Comparison of ENCODE assay signal across 8 cellular contexts in genomic region chr9:34048730-34049629, GRCh38. TPM values are rescaled to one million over a fixed set of nuclear protein-coding genes. Genes with fewer than 3 reads are reported as not detected.
DNase-seq lines count a peak whose midpoint lies in the region; ATAC-seq and TF ChIP-seq lines count a peak whose summit lies in the region.

Gene UBAP2, minus strand, starts transcription at chr9:34048887. Its CDS starts 31,739 bp downstream, at chr9:34017148.

- peaks cover 37% of the 10 kb centered on the region for H3K4me1 Mint-ChIP-seq in activated T-cell treated with anti-CD3 and anti-CD28 coated beads, Interleukin-2, amount 50 U/mL, for 24 hours (ENCODE audit: low read depth)

- H3K36me3 Mint-ChIP-seq in activated T-cell treated with anti-CD3 and anti-CD28 coated beads, Interleukin-2, amount 50 U/mL, for 24 hours (ENCODE audit: low read depth): peaks cover 35% of the 10 kb centered on the region

- H3K27me3 ChIP-seq in PC-9 (ENCODE audit: insufficient read depth, low read depth) (no peaks in the 10 kb centered on the region), esophagus (ENCODE audit: control insufficient read depth in 1 of 2, insufficient read depth in 2 of 2, low read length in 2 of 2) (no peaks in the 10 kb centered on the region), muscle layer of colon (ENCODE audit: control insufficient read depth in 1 of 2, insufficient read depth in 2 of 2, low read length in 2 of 2) (no peaks in the 10 kb centered on the region)

- H3K36me3 ChIP-seq in PC-9 (ENCODE audit: low read depth): no peaks in the 10 kb centered on the region
- no peaks in the 10 kb centered on the region for H3K36me3 ChIP-seq in esophagus (ENCODE audit: control insufficient read depth in 2 of 2, insufficient read depth in 2 of 2, low read length in 1 of 2)
- no peaks in the 10 kb centered on the region for H3K36me3 ChIP-seq in muscle layer of colon (ENCODE audit: insufficient read depth, low read length)

- 0% methylated on average over 68 to 70 of the region's 70 CpGs for WGBS in esophagus, 2 donors

- H2AFZ ChIP-seq in PC-9: peak within 1 kb of the TSS; percentile 85

- peaks cover 13% of the 10 kb centered on the region for H4K20me1 ChIP-seq in PC-9 (ENCODE audit: insufficient read depth)

- peaks cover 20% of the 10 kb centered on the region for H3K4me1 ChIP-seq in PC-9 (replicated peaks; ENCODE audit: insufficient read depth)
- peaks cover 0 to 3% of the 10 kb centered on the region in 2 donors for H3K4me1 ChIP-seq in esophagus (ENCODE audit: control insufficient read depth in 2 of 2, insufficient read depth in 2 of 2, low read length in 1 of 2)
- H3K4me1 ChIP-seq in muscle layer of colon (ENCODE audit: insufficient read depth, low read length): peaks cover 18% of the 10 kb centered on the region

- peak within 1 kb of the TSS; percentile 100 for H3K27ac Mint-ChIP-seq in activated T-cell treated with anti-CD3 and anti-CD28 coated beads, Interleukin-2, amount 50 U/mL, for 24 hours

- H3F3A ChIP-seq in PC-9 (ENCODE audit: insufficient read depth, low read depth): no peaks in the 10 kb centered on the region

- no peaks in the 10 kb centered on the region for H3K9me3 Mint-ChIP-seq in activated T-cell treated with anti-CD3 and anti-CD28 coated beads, Interleukin-2, amount 50 U/mL, for 24 hours

- no TSS peak for BruUV-seq in PC-9 (replicated peaks; lab: Mats Ljungman, UMichigan)

- no peaks in the 10 kb centered on the region for H3K27me3 Mint-ChIP-seq in activated T-cell treated with anti-CD3 and anti-CD28 coated beads, Interleukin-2, amount 50 U/mL, for 24 hours

- H3K4me2 ChIP-seq in PC-9: peak within 1 kb of the TSS; percentile 98

- ATAC-seq in GM21619 (IDR thresholded peaks at IDR 0.05; ENCODE audit: unreplicated experiment): peak; percentile 69

- peak within 1 kb of the TSS; percentile 97 for H3K4me3 Mint-ChIP-seq in activated T-cell treated with anti-CD3 and anti-CD28 coated beads, Interleukin-2, amount 50 U/mL, for 24 hours

- TF ChIP-seq CTCF in PC-9 (conservative IDR thresholded peaks at IDR 0.05): no peak

- peaks cover 46% of the 10 kb centered on the region for H3K79me2 ChIP-seq in PC-9 (ENCODE audit: low read depth)

- peak within 1 kb of the TSS; percentile 90 for H3K27ac ChIP-seq in PC-9
- peak within 1 kb of the TSS; percentile 96 to 99 for H3K27ac ChIP-seq in esophagus (ENCODE audit: low read depth in 2 of 2, low read length in 1 of 2)
- peak within 1 kb of the TSS; percentile 96 for H3K27ac ChIP-seq in muscle layer of colon (ENCODE audit: low read depth, low read length)

- POLR2A ChIA-PET in PC-9 (lab: Charles Lee; ENCODE audit: unreplicated experiment): interaction anchor here (0.5 to 0.9 kb wide), 4 partner anchors 24 to 324 kb away, joined by 3 to 15 read pairs (median 3); no protein-coding TSS in a partner anchor

- DNase-seq in DMS153 treated with DMSO at 0.1 percent for 48 hours (lab: John Stamatoyannopoulos, UW; ENCODE audit: unreplicated experiment): peak; percentile 99
- peak; percentile 97 for DNase-seq in Jurkat, Clone E6-1 (ENCODE audit: low read depth, low spot score)
- DNase-seq in PC-9: peak; percentile 81 to 89
- peak; percentile 98 for DNase-seq in activated T-cell treated with anti-CD3 and anti-CD28 coated beads, Interleukin-2, amount 50 U/mL, for 24 hours
- peak; percentile 96 for DNase-seq in stimulated activated CD8-positive, alpha-beta memory T cell treated with anti-CD3 and anti-CD28 coated beads, Interleukin-7, amount 100 ng/mL, for 24 hours (ENCODE audit: low read depth)

- peak within 1 kb of the TSS; percentile 72 for H3K4me3 ChIP-seq in Jurkat, Clone E6-1 (ENCODE audit: low read length)
- peak within 1 kb of the TSS; percentile 69 for H3K4me3 ChIP-seq in PC-9
- peak within 1 kb of the TSS; percentile 88 to 99 for H3K4me3 ChIP-seq in esophagus (ENCODE audit: low read depth in 1 of 2, low read length in 2 of 2)
- H3K4me3 ChIP-seq in muscle layer of colon (ENCODE audit: low read depth in 1 of 2, low read length in 2 of 2): peak within 1 kb of the TSS; percentile 81 to 83

- H3K9me3 ChIP-seq in PC-9 (ENCODE audit: insufficient read depth, low read depth): no peaks in the 10 kb centered on the region
- H3K9me3 ChIP-seq in esophagus (ENCODE audit: control insufficient read depth in 2 of 2, insufficient read depth in 1 of 2, low read depth in 1 of 2, low read length in 1 of 2): no peaks in the 10 kb centered on the region
- no peaks in the 10 kb centered on the region for H3K9me3 ChIP-seq in muscle layer of colon (ENCODE audit: low read length)

- peak within 1 kb of the TSS; percentile 75 for H3K9ac ChIP-seq in muscle layer of colon (ENCODE audit: low read length)

- no peaks in the 10 kb centered on the region for H3K9me2 ChIP-seq in PC-9 (ENCODE audit: insufficient read depth)

- CTCF ChIA-PET in PC-9 (lab: Charles Lee): interaction anchor here (0.5 to 0.7 kb wide), 2 partner anchors 24 to 46 kb away, joined by 3 to 15 read pairs; no protein-coding TSS in a partner anchor

- intact Hi-C loops in PC-9 (cut with micrococcal nuclease; ENCODE audit: unreplicated experiment): no loop called here

RNA-seq across cellular contexts. Expression of gene UBAP2, which starts in this region (rescaled TPM):
- polyA plus RNA-seq in Jurkat, Clone E6-1 (2012; ENCODE audit: insufficient read depth, insufficient read length): 49.2 TPM
- 21.2 and 27.6 TPM in 2 replicates for total RNA-seq in PC-9 (2021)
- polyA plus RNA-seq in esophagus: 10 to 100 TPM; 12.6 to 15.6 TPM

Comparison
In these comparisons a context has a peak if more than half of its experiments do, and no peak if none do; other contexts are left out.
1. Peak in every context shown above with its lines: DNase-seq, ATAC-seq, H3K4me3 ChIP-seq and H3K27ac ChIP-seq.